16 cellular contexts compared by ENCODE assay signal in genomic region chr2:213224366-213224765, GRCh38. TPM values are rescaled to one million over a fixed set of nuclear protein-coding genes. Genes with fewer than 3 reads are reported as not detected.
DNase-seq lines count a peak whose midpoint lies in the region; ATAC-seq and TF ChIP-seq lines count a peak whose summit lies in the region.
"Had no signal": no experiment of that assay in that cellular context is flagged by ENCODE, and none has a peak within 500 bp of the region (broad histone marks: within the 10 kb centered on the region; RNA-seq: fewer than 3 reads in every experiment).

No MANE protein-coding gene starts in this region.

- H3K27me3 ChIP-seq in ACC112 (ENCODE audit: insufficient read depth, low read length) (no peaks in the 10 kb centered on the region), HCT116 (ENCODE audit: insufficient read depth, low read length) (no peaks in the 10 kb centered on the region), PC-3 (ENCODE audit: low read length) (no peaks in the 10 kb centered on the region)

- CTCF ChIA-PET in HCT116 (lab: Charles Lee) (no interaction called here), PC-3 (lab: Charles Lee) (no interaction called here)

- intact Hi-C loops in HCT116 (cut with micrococcal nuclease) (no loop called here), PC-3 (cut with micrococcal nuclease) (no loop called here)

- RAD21 ChIA-PET in HCT116 (lab: Charles Lee; ENCODE audit: low non-redundant PET in 1 of 2, low total read pairs in 2 of 2, uncharacterized antibody in 2 of 2, unreplicated experiment in 2 of 2) = no interaction called here

- H3K9ac ChIP-seq in HCT116 (ENCODE audit: low read length) (no peak overlapping the region), PC-3 (ENCODE audit: low read length) (no peak overlapping the region)
- H3K9ac ChIP-seq: GM23248, KMS-11 had no signal

- TF ChIP-seq CTCF in HCT116 (IDR thresholded peaks at IDR 0.05 in 2 of 3, conservative IDR thresholded peaks at IDR 0.05 in 1 of 3; ENCODE audit: borderline replicate concordance in 1 of 3, insufficient read depth in 1 of 3, low read depth in 2 of 3, low read length in 2 of 3) (no peak), PC-3 (conservative IDR thresholded peaks at IDR 0.05; ENCODE audit: low read depth, low read length) (no peak)

- no peaks in the 10 kb centered on the region for H4K20me1 ChIP-seq in HCT116 (ENCODE audit: insufficient read depth)
- no peaks in the 10 kb centered on the region for H4K20me1 ChIP-seq in PC-3 (ENCODE audit: low read length)

- BruUV-seq in HCT116 (replicated peaks; lab: Mats Ljungman, UMichigan) (no TSS peak), PC-3 (replicated peaks; lab: Mats Ljungman, UMichigan) (no TSS peak)

- H3K36me3 ChIP-seq in ACC112 (ENCODE audit: insufficient read depth, low read length) = no peaks in the 10 kb centered on the region
- H3K36me3 ChIP-seq in HCT116 (ENCODE audit: control insufficient read depth in 1 of 2, insufficient read depth in 2 of 2, low read length in 2 of 2) = no peaks in the 10 kb centered on the region
- H3K36me3 ChIP-seq in PC-3 (ENCODE audit: low read depth, low read length) = no peaks in the 10 kb centered on the region

- no peak for TF ChIP-seq POLR2A in HCT116 (IDR thresholded peaks at IDR 0.05; ENCODE audit: borderline replicate concordance, extremely low read depth, insufficient read depth, insufficient read length)

- no peak for DNase-seq in HCT116 (ENCODE audit: low read depth, low spot score)
- DNase-seq in PC-3 = peak; percentile 41
- no peak for DNase-seq in epithelial cell of prostate (ENCODE audit: low read depth, low spot score)
- DNase-seq in DMS79 (lab: John Stamatoyannopoulos, UW) = no peak
- no peak for DNase-seq in NCI-H2081 (lab: John Stamatoyannopoulos, UW)
- no peak for DNase-seq in NCI-H345 (lab: John Stamatoyannopoulos, UW)
- DNase-seq: COR-L47, GM23248, NCI-H1417 treated with DMSO at 0.1 percent for 48 hours, NCI-H2081 treated with DMSO at 0.1 percent for 48 hours, NCI-H446 treated with DMSO at 0.1 percent for 48 hours, NCI-H748 treated with DMSO at 0.1 percent for 48 hours had no signal

- H3K79me2 ChIP-seq in ACC112 (ENCODE audit: control insufficient read depth, insufficient read depth, low read length, unreplicated experiment) = no peaks in the 10 kb centered on the region
- no peaks in the 10 kb centered on the region for H3K79me2 ChIP-seq in HCT116 (ENCODE audit: insufficient read depth, low read length)
- H3K79me2 ChIP-seq in PC-3 (ENCODE audit: low read length) = no peaks in the 10 kb centered on the region

- H3K4me1 ChIP-seq in ACC112 (ENCODE audit: control insufficient read depth, insufficient read depth, low read length, unreplicated experiment) (peaks cover 37% of the 10 kb centered on the region), HCT116 (ENCODE audit: control insufficient read depth in 1 of 2, insufficient read depth in 2 of 2, low read length in 2 of 2) (no peaks in the 10 kb centered on the region), PC-3 (ENCODE audit: insufficient read depth, low read length) (0 out of 2 replicates have a peak, but pooled peaks cover 5% of the 10 kb centered on the region)

- peak overlapping the region; percentile 29 for H2AFZ ChIP-seq in ACC112 (ENCODE audit: low read length, unreplicated experiment)
- H2AFZ ChIP-seq in HCT116 (ENCODE audit: low read depth, low read length, poor library complexity, severe bottlenecking) = peak overlapping the region; percentile 55
- no peak overlapping the region for H2AFZ ChIP-seq in PC-3 (ENCODE audit: low read length)
- H2AFZ ChIP-seq: GM23248 had no signal

- H3K9me3 ChIP-seq in HCT116 (ENCODE audit: control insufficient read depth in 1 of 2, insufficient read depth in 1 of 2, low read depth in 1 of 2, low read length in 2 of 2) (no peaks in the 10 kb centered on the region), PC-3 (ENCODE audit: low read length) (no peaks in the 10 kb centered on the region)

- H3K4me3 ChIP-seq in ACC112 (ENCODE audit: low read depth, low read length) (no peak overlapping the region), HCT116 (replicated peaks in 1 of 2; ENCODE audit: low read depth in 1 of 2, low read length in 2 of 2) (no peak overlapping the region), PC-3 (ENCODE audit: low read length) (no peak overlapping the region)
- H3K4me3 ChIP-seq: GM23248 had no signal

- H3K9me2 ChIP-seq in HCT116 (ENCODE audit: insufficient read depth) (no peaks in the 10 kb centered on the region), PC-3 (replicated peaks; ENCODE audit: low read length) (no peaks in the 10 kb centered on the region)

- H3K27ac ChIP-seq in ACC112 (ENCODE audit: low read depth, low read length) = peak overlapping the region; percentile 11; the same call in 1 of the 2 replicates
- H3K27ac ChIP-seq in HCT116 (ENCODE audit: low read depth, low read length) = no peak overlapping the region
- H3K27ac ChIP-seq in PC-3 (ENCODE audit: low read length) = no peak overlapping the region
- peak overlapping the region; percentile 16 for H3K27ac ChIP-seq in epithelial cell of prostate
- H3K27ac ChIP-seq: C4-2B, GM23248, KMS-11 had no signal

- no peaks in the 10 kb centered on the region for H3F3A ChIP-seq in PC-3 (ENCODE audit: low read length, unreplicated experiment)

- POLR2A ChIA-PET in HCT116 (lab: Charles Lee) = no interaction called here
- POLR2A ChIA-PET in PC-3 (lab: Charles Lee; ENCODE audit: unreplicated experiment) = no interaction called here

- ATAC-seq in HCT116 = no peak
- ATAC-seq in PC-3 = peak; percentile 37; the same call in 1 of the 2 replicates
- no peak for ATAC-seq in HG02642 (IDR thresholded peaks at IDR 0.05; ENCODE audit: poor library complexity, unreplicated experiment)

- H3K4me2 ChIP-seq in HCT116 (ENCODE audit: low read length) (no peak overlapping the region), PC-3 (ENCODE audit: low read length) (no peak overlapping the region)
- H3K4me2 ChIP-seq: KMS-11 had no signal

- no peak for TF ChIP-seq RAD21 in HCT116 (IDR thresholded peaks at IDR 0.05; ENCODE audit: low read depth)

TF ChIP-seq in HCT116, 20 proteins besides CTCF, POLR2A, EP300 and RAD21:
- no peak for TF ChIP-seq ELF1 (IDR thresholded peaks at IDR 0.05; ENCODE audit: borderline replicate concordance, low read depth)
- TF ChIP-seq CEBPB (IDR thresholded peaks at IDR 0.05; ENCODE audit: low read depth) = no peak
- TF ChIP-seq JUND (IDR thresholded peaks at IDR 0.05) = no peak
- no peak for TF ChIP-seq MAX (IDR thresholded peaks at IDR 0.05)
- TF ChIP-seq ZBTB33 (IDR thresholded peaks at IDR 0.05; ENCODE audit: extremely low read depth, insufficient replicate concordance, low read length) = no peak

RNA-seq across cellular contexts. Expression of gene SPAG16, which starts 59.9 kb away (rescaled TPM):
- total RNA-seq in HCT116 (2021; ENCODE audit: unreplicated experiment) = 0.30 TPM
- polyA plus RNA-seq in HCT116 (2012) = not detected in 2 replicates
- total RNA-seq in PC-3 (2014; rRNA removed) = 14.9 and 17.2 TPM in 2 replicates

Comparison
In these comparisons a context has a peak if more than half of its experiments do, and no peak if none do; other contexts are left out.
1. H3K27ac ChIP-seq: peak in ACC112 (single experiment) and epithelial cell of prostate (single experiment); none in HCT116 (single experiment) and PC-3 (single experiment).
2. RNA of gene SPAG16, which starts 59.9 kb away (total RNA-seq): 14.9 to 17.2 TPM in PC-3; 0.30 TPM in HCT116 (single experiment); every median in the first group is over 10 times any median in the second.